In genomic region chrX:153971632-153972367, GRCh38 we compare ENCODE assay signal across 8 cellular contexts. TPM values are rescaled to one million over a fixed set of nuclear protein-coding genes. Genes with fewer than 3 reads are reported as not detected.
DNase-seq lines count a peak whose midpoint lies in the region; ATAC-seq, FAIRE-seq and TF ChIP-seq lines count a peak whose summit lies in the region.

Gene HCFC1 (minus strand): TSS chrX:153971818. CDS start chrX:153970840, 978 bp downstream.

- no peak for TF ChIP-seq CTCF in kidney (IDR thresholded peaks at IDR 0.05; ENCODE audit: borderline replicate concordance, extremely low read depth, insufficient read depth)

- ATAC-seq in GM18870 (IDR thresholded peaks at IDR 0.05; ENCODE audit: unreplicated experiment) (peak; percentile 42), HG03135 (IDR thresholded peaks at IDR 0.05; ENCODE audit: unreplicated experiment) (peak; percentile 45)
- peak; percentile 41 for ATAC-seq in central memory CD8-positive, alpha-beta T cell (replicated peaks; ENCODE audit: extremely low read depth, poor library complexity, severe bottlenecking)

- H3K9ac ChIP-seq in kidney (ENCODE audit: low read length in 2 of 2): peak within 1 kb of the TSS; percentile 98

- peaks cover 14% of the 10 kb centered on the region for H3K36me3 Mint-ChIP-seq in central memory CD8-positive, alpha-beta T cell (ENCODE audit: insufficient read depth)

- intact Hi-C loops in kidney (cut with DNase I): no loop called here

- H3K27me3 Mint-ChIP-seq in central memory CD8-positive, alpha-beta T cell: no peaks in the 10 kb centered on the region

- peaks cover 47% of the 10 kb centered on the region for H3K79me2 ChIP-seq in ACC112 (ENCODE audit: control insufficient read depth, insufficient read depth, low read length, unreplicated experiment)

- no peaks in the 10 kb centered on the region for H3K9me3 Mint-ChIP-seq in central memory CD8-positive, alpha-beta T cell

- H3K4me1 ChIP-seq in ACC112 (ENCODE audit: control insufficient read depth, insufficient read depth, low read length, unreplicated experiment) (peaks cover 29% of the 10 kb centered on the region), kidney (ENCODE audit: control insufficient read depth in 1 of 2, insufficient read depth in 1 of 2, low read depth in 1 of 2, low read length in 2 of 2) (peaks cover 24 to 38% of the 10 kb centered on the region in 2 donors)

- DNase-seq in NCI-H2227 (lab: John Stamatoyannopoulos, UW; ENCODE audit: unreplicated experiment): peak; percentile 96
- DNase-seq in activated CD4-positive, CD25-positive, alpha-beta regulatory T cell treated with anti-CD3 and anti-CD28 coated beads, Interleukin-2, amount 50 U/mL, for 16 hours (ENCODE audit: low read depth, low spot score): peak; percentile 79
- DNase-seq in central memory CD8-positive, alpha-beta T cell (ENCODE audit: low spot score in 2 of 2): peak; percentile 74 to 88
- DNase-seq in kidney: peak; percentile 98
- peak; percentile 90 for DNase-seq in stimulated activated CD4-positive, alpha-beta T cell treated with anti-CD3 and anti-CD28 coated beads, Interleukin-15, amount 100 ng/mL, for 24 hours

- H3K4me1 Mint-ChIP-seq in central memory CD8-positive, alpha-beta T cell: peaks cover 34% of the 10 kb centered on the region

- no peaks in the 10 kb centered on the region for H3K9me3 ChIP-seq in kidney (ENCODE audit: control insufficient read depth in 1 of 2, low read length in 2 of 2)

- H3K27ac ChIP-seq in ACC112 (ENCODE audit: low read depth, low read length) (peak within 1 kb of the TSS; percentile 99), kidney (ENCODE audit: low read depth in 2 of 2, low read length in 2 of 2) (peak within 1 kb of the TSS; percentile 99 to 100)

- H3K36me3 ChIP-seq in ACC112 (ENCODE audit: insufficient read depth, low read length) (no peaks in the 10 kb centered on the region), kidney (ENCODE audit: control insufficient read depth in 1 of 2, insufficient read depth in 2 of 2, low read length in 2 of 2) (no peaks in the 10 kb centered on the region)

- peak within 1 kb of the TSS; percentile 87 for H3K4me3 ChIP-seq in ACC112 (ENCODE audit: low read depth, low read length)
- peak within 1 kb of the TSS; percentile 83 to 88 for H3K4me3 ChIP-seq in kidney (ENCODE audit: low read length in 2 of 2)

- peak within 1 kb of the TSS; percentile 32 for H2AFZ ChIP-seq in ACC112 (ENCODE audit: low read length, unreplicated experiment)

- no peak for FAIRE-seq in kidney (lab: Jason Lieb, UNC)

- peak within 1 kb of the TSS; percentile 99 for H3K4me3 Mint-ChIP-seq in central memory CD8-positive, alpha-beta T cell

- H3K27ac Mint-ChIP-seq in central memory CD8-positive, alpha-beta T cell (ENCODE audit: low read depth): peak within 1 kb of the TSS; percentile 99

- no peaks in the 10 kb centered on the region for H3K27me3 ChIP-seq in ACC112 (ENCODE audit: insufficient read depth, low read length)

RNA-seq across cellular contexts. Expression of gene HCFC1, which starts in this region (rescaled TPM):
- 54.6 TPM for total RNA-seq in kidney
- polyA plus RNA-seq in kidney (ENCODE audit: insufficient read depth, low read depth, low replicate concordance): 13.5 TPM

Comparison
In these comparisons a context has a peak if more than half of its experiments do, and no peak if none do; other contexts are left out.
1. Peak in every context shown above with its lines: DNase-seq, ATAC-seq, H3K4me3 ChIP-seq and H3K27ac ChIP-seq.